13 cellular contexts compared by ENCODE assay signal in genomic region chr12:120394483-120395367, GRCh38.
A peak's percentile ranks its signal among the peaks of the same experiment; 100 is the strongest.
DNase-seq lines count a peak whose midpoint lies in the region; ATAC-seq, FAIRE-seq and TF ChIP-seq lines count a peak whose summit lies in the region.
"Had no signal": no experiment of that assay in that cellular context is flagged by ENCODE, and none has a peak within 500 bp of the region (broad histone marks: within the 10 kb centered on the region; RNA-seq: fewer than 3 reads in every experiment).

No MANE protein-coding gene starts in this region.

- no peak for ATAC-seq in HG03045 (IDR thresholded peaks at IDR 0.05; ENCODE audit: unreplicated experiment)

- peaks cover 21% of the 10 kb centered on the region for H3K27me3 Mint-ChIP-seq in nephron (ENCODE audit: low read depth)

- H3K9ac ChIP-seq in ES-I3 (ENCODE audit: low read depth, low read length) = peak overlapping the region; percentile 40

- H3K9me3 Mint-ChIP-seq in nephron = no peaks in the 10 kb centered on the region

- DNase-seq in NCI-H2196 (lab: John Stamatoyannopoulos, UW; ENCODE audit: unreplicated experiment) = peak; percentile 47
- peak; percentile 84 for DNase-seq in ecto neural progenitor cell (ENCODE audit: low spot score)
- no peak for DNase-seq in activated CD4-positive, CD25-positive, alpha-beta regulatory T cell treated with anti-CD3 and anti-CD28 coated beads, Interleukin-2, amount 50 U/mL, for 72 hours
- no peak for DNase-seq in stimulated activated CD4-positive, alpha-beta T cell treated with anti-CD3 and anti-CD28 coated beads, Interleukin-4, amount 100 ng/mL, for 24 hours
- DNase-seq in HTR-8/SVneo (ENCODE audit: insufficient read length, low spot score) = no peak
- DNase-seq: activated CD4-positive, alpha-beta T cell treated with anti-CD3 and anti-CD28 coated beads for 4 hours; head of caudate nucleus; NCI-H2171 had no signal

- no peaks in the 10 kb centered on the region for H3K36me3 Mint-ChIP-seq in nephron (ENCODE audit: low read depth)

- H3K9me3 ChIP-seq in ES-I3 (ENCODE audit: control insufficient read depth, insufficient read depth, low read length) = no peaks in the 10 kb centered on the region
- H3K9me3 ChIP-seq: Caco-2, right atrium auricular region had no signal

- TF ChIP-seq CTCF in nephron (IDR thresholded peaks at IDR 0.05; ENCODE audit: unreplicated experiment in 3 of 3) = no peak

- H3K27ac Mint-ChIP-seq in nephron = peak overlapping the region in 2 of 3 experiments; percentile 70 to 74

- no peaks in the 10 kb centered on the region for H3K4me1 Mint-ChIP-seq in nephron

- peaks cover 14% of the 10 kb centered on the region; the same call in 1 of the 2 replicates for H3K4me1 ChIP-seq in ES-I3 (ENCODE audit: insufficient read depth, low read length)
- H3K4me1 ChIP-seq: Caco-2, right atrium auricular region had no signal

- FAIRE-seq in HTR-8/SVneo (lab: Jason Lieb, UNC) = no peak

- peak overlapping the region in 2 of 3 experiments; percentile 30 to 35 for H3K4me3 Mint-ChIP-seq in nephron

- no peaks in the 10 kb centered on the region for H3K36me3 ChIP-seq in ES-I3 (ENCODE audit: insufficient read depth, low read length)
- H3K36me3 ChIP-seq: right atrium auricular region had no signal

Comparison
In these comparisons a context has a peak if more than half of its experiments do, and no peak if none do; other contexts are left out.
1. DNase-seq: peak in NCI-H2196 (single experiment) and ecto neural progenitor cell (single experiment); none in activated CD4-positive, CD25-positive, alpha-beta regulatory T cell treated with anti-CD3 and anti-CD28 coated beads, Interleukin-2, amount 50 U/mL, for 72 hours (single experiment), stimulated activated CD4-positive, alpha-beta T cell treated with anti-CD3 and anti-CD28 coated beads, Interleukin-4, amount 100 ng/mL, for 24 hours (single experiment) and HTR-8/SVneo (single experiment).